Comparison of ENCODE assay signal across 2 cellular contexts in genomic region chr16:82007189-82007588, GRCh38.
A peak's percentile ranks its signal among the peaks of the same experiment; 100 is the strongest.
TF ChIP-seq lines count a peak whose summit lies in the region.

No MANE protein-coding gene starts in this region.

TF ChIP-seq in HepG2, 621 proteins besides CTCF, POLR2A, EP300 and RAD21:
- TF ChIP-seq PLRG1 (conservative IDR thresholded peaks at IDR 0.05) (no peak), BRCA1 (CRISPR knock-in tag; IDR thresholded peaks at IDR 0.05) (no peak), GFI1 (CRISPR knock-in tag; IDR thresholded peaks at IDR 0.05; ENCODE audit: borderline replicate concordance) (no peak), ZNF501 (CRISPR knock-in tag; IDR thresholded peaks at IDR 0.05) (no peak), MEIS2 (CRISPR knock-in tag; IDR thresholded peaks at IDR 0.05) (no peak), TSC22D2 (CRISPR knock-in tag; IDR thresholded peaks at IDR 0.05; ENCODE audit: borderline replicate concordance) (no peak), SIX1 (CRISPR knock-in tag; IDR thresholded peaks at IDR 0.05; ENCODE audit: borderline replicate concordance) (no peak), ZNF205 (CRISPR knock-in tag; IDR thresholded peaks at IDR 0.05) (no peak), HIC2 (CRISPR knock-in tag; IDR thresholded peaks at IDR 0.05; ENCODE audit: low read depth) (no peak), PCBP1 (IDR thresholded peaks at IDR 0.05; ENCODE audit: borderline replicate concordance, low read depth, low read length) (no peak), CEBPB (IDR thresholded peaks at IDR 0.05; ENCODE audit: borderline replicate concordance, low read depth, low read length) (peak; percentile 66), BHLHE40 (IDR thresholded peaks at IDR 0.05; ENCODE audit: low read length) (no peak), ETS1 (CRISPR knock-in tag; IDR thresholded peaks at IDR 0.05) (no peak), ZNF143 (CRISPR knock-in tag; IDR thresholded peaks at IDR 0.05) (no peak), PLSCR1 (CRISPR knock-in tag; IDR thresholded peaks at IDR 0.05; ENCODE audit: borderline replicate concordance) (no peak), MAFK (conservative IDR thresholded peaks at IDR 0.05 in 1 of 2, IDR thresholded peaks at IDR 0.05 in 1 of 2; ENCODE audit: low read length in 2 of 2) (peak in 1 of 2 experiments; percentile 9; a peak in 1 of 4 replicates), ZNF576 (CRISPR knock-in tag; IDR thresholded peaks at IDR 0.05) (no peak)

TF ChIP-seq in GM12878, 131 proteins besides CTCF, POLR2A, EP300 and RAD21:
- no peak for TF ChIP-seq MTA2 (IDR thresholded peaks at IDR 0.05; ENCODE audit: low read depth)
